26 cellular contexts compared by ENCODE assay signal in the genomic region with DNA sequence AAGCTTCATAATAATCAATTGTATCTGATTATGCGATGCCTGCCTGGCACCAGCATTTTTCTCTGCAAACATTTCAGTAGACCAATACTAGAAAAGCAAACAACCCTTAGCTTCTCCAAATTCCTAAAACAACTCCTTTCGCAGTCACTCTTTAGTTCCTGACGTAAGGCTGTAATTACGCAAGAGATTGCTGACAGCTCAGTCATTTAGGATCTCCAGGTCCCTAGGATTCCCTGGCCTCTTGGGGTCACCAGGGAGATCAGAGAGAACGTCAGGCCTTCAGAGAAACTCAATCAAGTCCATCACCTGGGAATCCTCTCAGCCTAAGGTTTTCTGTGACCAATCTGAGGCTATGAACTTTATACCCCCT.
DNase-seq lines count a peak whose midpoint lies in the region; ATAC-seq, FAIRE-seq and TF ChIP-seq lines count a peak whose summit lies in the region.
"Had no signal": no experiment of that assay in that cellular context is flagged by ENCODE, and none has a peak within 500 bp of the region (broad histone marks: within the 10 kb centered on the region; RNA-seq: fewer than 3 reads in every experiment).

No MANE protein-coding gene starts in this region.

- POLR2A ChIA-PET in RWPE1 (lab: Yijun Ruan, JAX; ENCODE audit: low non-redundant PET), result no interaction called here

- no peaks in the 10 kb centered on the region for H3K27me3 ChIP-seq in gastroesophageal sphincter
- H3K27me3 ChIP-seq: SJSA1 had no signal

- H3K4me3 Mint-ChIP-seq in progenitor cell of endocrine pancreas (ENCODE audit: low read depth), result no peak overlapping the region
- H3K4me3 Mint-ChIP-seq: activated naive CD8-positive, alpha-beta T cell; activated T-cell treated with anti-CD3 and anti-CD28 coated beads, Interleukin-2, amount 50 U/mL, for 24 hours; CD4-positive, CD25-positive, alpha-beta regulatory T cell; endodermal cell; stimulated activated memory B cell treated with anti-CD40 and anti-IgM and Interleukin-4, amounts not matched to agents 10 μg/mL and 1 μg/mL and 100 μg/mL, for 72 hours; type B pancreatic cell had no signal

- ATAC-seq in GM21423 (IDR thresholded peaks at IDR 0.05; ENCODE audit: unreplicated experiment) (no peak), gastroesophageal sphincter (no peak)
- ATAC-seq: stimulated activated memory B cell treated with anti-CD40 and anti-IgM and Interleukin-4, amounts not matched to agents 10 μg/mL and 1 μg/mL and 100 μg/mL, for 72 hours had no signal

- H3K9me3 ChIP-seq in gastroesophageal sphincter, result no peaks in the 10 kb centered on the region
- H3K9me3 ChIP-seq: SJSA1 had no signal

- no peak for FAIRE-seq in D721Med (lab: Jason Lieb, UNC)
- FAIRE-seq: H54, islet of Langerhans had no signal

- peaks cover 13% of the 10 kb centered on the region for H3K4me1 Mint-ChIP-seq in progenitor cell of endocrine pancreas (ENCODE audit: low read depth)
- H3K4me1 Mint-ChIP-seq: CD4-positive, CD25-positive, alpha-beta regulatory T cell; endodermal cell; stimulated activated memory B cell treated with anti-CD40 and anti-IgM and Interleukin-4, amounts not matched to agents 10 μg/mL and 1 μg/mL and 100 μg/mL, for 72 hours had no signal

- TF ChIP-seq POLR2A in gastroesophageal sphincter (IDR thresholded peaks at IDR 0.05), result no peak

- no peaks in the 10 kb centered on the region for H3K27me3 Mint-ChIP-seq in progenitor cell of endocrine pancreas
- H3K27me3 Mint-ChIP-seq: activated naive CD8-positive, alpha-beta T cell; activated T-cell treated with anti-CD3 and anti-CD28 coated beads, Interleukin-2, amount 50 U/mL, for 24 hours; CD4-positive, CD25-positive, alpha-beta regulatory T cell; stimulated activated memory B cell treated with anti-CD40 and anti-IgM and Interleukin-4, amounts not matched to agents 10 μg/mL and 1 μg/mL and 100 μg/mL, for 72 hours; type B pancreatic cell had no signal

- H3K4me3 ChIP-seq in epithelial cell of esophagus (ENCODE audit: low read length) (no peak overlapping the region), gastroesophageal sphincter (no peak overlapping the region)
- H3K4me3 ChIP-seq: SJSA1, skin epidermis had no signal

- H3K27ac Mint-ChIP-seq in progenitor cell of endocrine pancreas, result peak overlapping the region; percentile 37
- H3K27ac Mint-ChIP-seq: activated naive CD8-positive, alpha-beta T cell; activated T-cell treated with anti-CD3 and anti-CD28 coated beads, Interleukin-2, amount 50 U/mL, for 24 hours; CD4-positive, CD25-positive, alpha-beta regulatory T cell; endodermal cell; stimulated activated memory B cell treated with anti-CD40 and anti-IgM and Interleukin-4, amounts not matched to agents 10 μg/mL and 1 μg/mL and 100 μg/mL, for 72 hours; type B pancreatic cell had no signal

- no peak for TF ChIP-seq EP300 in gastroesophageal sphincter (IDR thresholded peaks at IDR 0.05)

- H3K36me3 ChIP-seq in gastroesophageal sphincter, result no peaks in the 10 kb centered on the region

- no peaks in the 10 kb centered on the region for H3K9me3 Mint-ChIP-seq in progenitor cell of endocrine pancreas (ENCODE audit: low read depth)
- H3K9me3 Mint-ChIP-seq: activated T-cell treated with anti-CD3 and anti-CD28 coated beads, Interleukin-2, amount 50 U/mL, for 24 hours; endodermal cell; stimulated activated memory B cell treated with anti-CD40 and anti-IgM and Interleukin-4, amounts not matched to agents 10 μg/mL and 1 μg/mL and 100 μg/mL, for 72 hours; type B pancreatic cell had no signal

- WGBS in gastroesophageal sphincter (ENCODE audit: low coverage in 1 of 2), 2 donors, result 86 to 88% methylated on average over 4 to 5 of the region's 5 CpGs

- H3K27ac ChIP-seq in RWPE1 (no peak overlapping the region), gastroesophageal sphincter (no peak overlapping the region)
- H3K27ac ChIP-seq: SJSA1, skin epidermis had no signal

- CTCF ChIA-PET in RWPE1 (lab: Yijun Ruan, JAX), result interaction anchor here (0.6 kb wide), 1 partner anchor 1471 kb away, joined by 4 read pairs; no protein-coding TSS in a partner anchor

- H3K4me1 ChIP-seq in gastroesophageal sphincter, result no peaks in the 10 kb centered on the region
- H3K4me1 ChIP-seq: SJSA1 had no signal

- no peaks in the 10 kb centered on the region for H3K36me3 Mint-ChIP-seq in progenitor cell of endocrine pancreas (ENCODE audit: insufficient read depth)
- H3K36me3 Mint-ChIP-seq: activated naive CD8-positive, alpha-beta T cell; CD4-positive, CD25-positive, alpha-beta regulatory T cell; stimulated activated memory B cell treated with anti-CD40 and anti-IgM and Interleukin-4, amounts not matched to agents 10 μg/mL and 1 μg/mL and 100 μg/mL, for 72 hours had no signal

- no peak for TF ChIP-seq CTCF in RWPE1 (conservative IDR thresholded peaks at IDR 0.05; ENCODE audit: low read depth)
- no peak for TF ChIP-seq CTCF in epithelial cell of esophagus (IDR thresholded peaks at IDR 0.05; ENCODE audit: insufficient read depth, low read depth, low read length, missing control alignments)
- TF ChIP-seq CTCF in progenitor cell of endocrine pancreas (IDR thresholded peaks at IDR 0.05; ENCODE audit: unreplicated experiment), result no peak
- no peak for TF ChIP-seq CTCF in gastroesophageal sphincter (IDR thresholded peaks at IDR 0.05)
- no peak for TF ChIP-seq CTCF in D721Med (IDR thresholded peaks at IDR 0.05; ENCODE audit: insufficient read depth, missing control alignments)

- DNase-seq in NCI-H2227 (lab: John Stamatoyannopoulos, UW; ENCODE audit: unreplicated experiment) (peak; percentile 8), NCI-H2227 treated with DMSO at 0.1 percent for 48 hours (lab: John Stamatoyannopoulos, UW) (no peak), RWPE1 (ENCODE audit: low spot score) (peak; percentile 2), epithelial cell of esophagus (ENCODE audit: low read depth) (peak; percentile 68), progenitor cell of endocrine pancreas (ENCODE audit: low spot score, unreplicated experiment) (no peak), D721Med (ENCODE audit: insufficient read length, low spot score) (no peak)
- DNase-seq: 8988T; activated CD4-positive, alpha-beta T cell treated with anti-CD3 and anti-CD28 coated beads, Interleukin-2, amount 50 U/mL, for 4 hours; activated T-cell treated with anti-CD3 and anti-CD28 coated beads, Interleukin-2, amount 50 U/mL, for 24 hours; CD4-positive, CD25-positive, alpha-beta regulatory T cell; central memory CD4-positive, alpha-beta T cell; DND-41; endodermal cell; glutamatergic neuron; NCI-H2171 treated with DMSO at 0.1 percent for 48 hours; occipital lobe; T1000 had no signal

Comparison
In these comparisons a context has a peak if more than half of its experiments do, and no peak if none do; other contexts are left out.
1. DNase-seq: peak in NCI-H2227 (single experiment), RWPE1 (single experiment) and epithelial cell of esophagus (single experiment); none in NCI-H2227 treated with DMSO at 0.1 percent for 48 hours (single experiment), progenitor cell of endocrine pancreas (single experiment) and D721Med (single experiment).